ENCODE assay signal across 16 cellular contexts in genomic region chr17:29253037-29253436, GRCh38. TPM values are rescaled to one million over a fixed set of nuclear protein-coding genes. Genes with fewer than 3 reads are reported as not detected.
A peak's percentile ranks its signal among the peaks of the same experiment; 100 is the strongest.
DNase-seq lines count a peak whose midpoint lies in the region; ATAC-seq and TF ChIP-seq lines count a peak whose summit lies in the region.
"Had no signal": no experiment of that assay in that cellular context is flagged by ENCODE, and none has a peak within 500 bp of the region (broad histone marks: within the 10 kb centered on the region; RNA-seq: fewer than 3 reads in every experiment).

No MANE protein-coding gene starts in this region.

- peaks cover 15% of the 10 kb centered on the region in 2 donors for H3K4me1 Mint-ChIP-seq in natural killer cell
- peaks cover 10 to 23% of the 10 kb centered on the region in 2 donors for H3K4me1 Mint-ChIP-seq in natural killer cell treated with Interleukin-12 subunit alpha and Interleukin-12 subunit beta and Interleukin-15 and Interleukin-18, amount 100 ng/mL, for 72 hours (ENCODE audit: low read depth in 2 of 2)
- H3K4me1 Mint-ChIP-seq in activated T-helper 1 cell treated with anti-CD3 and anti-CD28 coated beads, Interleukin-12 subunit alpha, Interleukin-12 subunit beta, Interleukin-2, Interleukin-4 antibody, amounts not matched to agents 30 ng/mL and 10 ng/mL and 1 ng/mL, durations not matched to agents 14 hours and 24 hours and 36 hours (ENCODE audit: low read depth) = peaks cover 7% of the 10 kb centered on the region

- H3K4me3 Mint-ChIP-seq in natural killer cell = no peak overlapping the region
- no peak overlapping the region for H3K4me3 Mint-ChIP-seq in natural killer cell treated with Interleukin-12 subunit alpha and Interleukin-12 subunit beta and Interleukin-15 and Interleukin-18, amount 100 ng/mL, for 72 hours
- H3K4me3 Mint-ChIP-seq in activated T-helper 1 cell treated with anti-CD3 and anti-CD28 coated beads, Interleukin-12 subunit alpha, Interleukin-12 subunit beta, Interleukin-2, Interleukin-4 antibody, amounts not matched to agents 30 ng/mL and 10 ng/mL and 1 ng/mL, durations not matched to agents 14 hours and 24 hours and 36 hours = no peak overlapping the region
- H3K4me3 Mint-ChIP-seq: CD4-positive, alpha-beta memory T cell had no signal

- DNase-seq in natural killer cell (no peak), adipocyte (ENCODE audit: low read depth) (no peak), GM10266 (ENCODE audit: extremely low spot score) (no peak)
- DNase-seq in natural killer cell treated with Interleukin-12 subunit alpha and Interleukin-12 subunit beta and Interleukin-15 and Interleukin-18, amount 100 ng/mL, for 72 hours (ENCODE audit: low spot score) = no peak
- no peak for DNase-seq in activated T-helper 1 cell treated with anti-CD3 and anti-CD28 coated beads, Interleukin-12 subunit alpha, Interleukin-12 subunit beta, Interleukin-2, Interleukin-4 antibody, amounts not matched to agents 30 ng/mL and 10 ng/mL and 1 ng/mL, durations not matched to agents 14 hours and 24 hours and 36 hours (ENCODE audit: low spot score)
- DNase-seq: CD4-positive, alpha-beta memory T cell; KBM-7; NCI-H1092; NCI-H2081 treated with DMSO at 0.1 percent for 48 hours; NCI-H510A treated with DMSO at 0.1 percent for 48 hours; NCI-H82 had no signal

- ATAC-seq in natural killer cell = no peak
- ATAC-seq in natural killer cell treated with Interleukin-12 subunit alpha and Interleukin-12 subunit beta and Interleukin-15 and Interleukin-18, amount 100 ng/mL, for 72 hours = no peak
- ATAC-seq in HG02571 (IDR thresholded peaks at IDR 0.05; ENCODE audit: unreplicated experiment) = no peak
- ATAC-seq: Panc1, Right ventricle myocardium inferior had no signal

- no peaks in the 10 kb centered on the region for H3K27me3 ChIP-seq in adipocyte (replicated peaks; ENCODE audit: control insufficient read depth, insufficient read depth, low read length)

- intact Hi-C loops in natural killer cell (cut with micrococcal nuclease) = loop anchor here (2.0 kb wide), 1 partner anchor 38 kb away; no protein-coding TSS in a partner anchor
- intact Hi-C loops in activated T-helper 1 cell treated with anti-CD3 and anti-CD28 coated beads, Interleukin-12 subunit alpha, Interleukin-12 subunit beta, Interleukin-2, Interleukin-4 antibody, amounts not matched to agents 30 ng/mL and 10 ng/mL and 1 ng/mL, durations not matched to agents 14 hours and 24 hours and 36 hours (cut with micrococcal nuclease) = no loop called here

- H3K27ac ChIP-seq in HEK293 (ENCODE audit: extremely low read depth, low read depth, low read length) = no peak overlapping the region

- H3K4me1 ChIP-seq in HEK293 (ENCODE audit: control insufficient read depth, insufficient read depth, low read length) (peaks cover 3% of the 10 kb centered on the region; the same call in 1 of the 2 replicates), adipocyte (ENCODE audit: control insufficient read depth, insufficient read depth, low read length) (peaks cover 74% of the 10 kb centered on the region)
- H3K4me1 ChIP-seq: HAP-1 had no signal

- POLR2A ChIA-PET in HEK293 (lab: Yijun Ruan, JAX) = no interaction called here

- peak overlapping the region; percentile 9 for H3K9ac ChIP-seq in adipocyte (ENCODE audit: low read length)

- no peaks in the 10 kb centered on the region for H3K9me3 ChIP-seq in HEK293 (ENCODE audit: control insufficient read depth, insufficient read depth, low read depth, low read length)
- no peaks in the 10 kb centered on the region for H3K9me3 ChIP-seq in adipocyte (ENCODE audit: control insufficient read depth, low read length)
- H3K9me3 ChIP-seq: HAP-1 had no signal

- H3K9me3 Mint-ChIP-seq in natural killer cell = no peaks in the 10 kb centered on the region
- H3K9me3 Mint-ChIP-seq in natural killer cell treated with Interleukin-12 subunit alpha and Interleukin-12 subunit beta and Interleukin-15 and Interleukin-18, amount 100 ng/mL, for 72 hours = no peaks in the 10 kb centered on the region
- H3K9me3 Mint-ChIP-seq in activated T-helper 1 cell treated with anti-CD3 and anti-CD28 coated beads, Interleukin-12 subunit alpha, Interleukin-12 subunit beta, Interleukin-2, Interleukin-4 antibody, amounts not matched to agents 30 ng/mL and 10 ng/mL and 1 ng/mL, durations not matched to agents 14 hours and 24 hours and 36 hours = no peaks in the 10 kb centered on the region
- H3K9me3 Mint-ChIP-seq: CD4-positive, alpha-beta memory T cell had no signal

- peaks cover 0 to under 1% of the 10 kb centered on the region in 2 experiments for H3K36me3 ChIP-seq in HEK293 (ENCODE audit: control insufficient read depth in 2 of 2, insufficient read depth in 1 of 2, low read length in 2 of 2)
- no peaks in the 10 kb centered on the region for H3K36me3 ChIP-seq in adipocyte (ENCODE audit: control insufficient read depth, insufficient read depth, low read length, severe bottlenecking)
- H3K36me3 ChIP-seq: HAP-1 had no signal

- no peaks in the 10 kb centered on the region for H3K36me3 Mint-ChIP-seq in natural killer cell
- H3K36me3 Mint-ChIP-seq in natural killer cell treated with Interleukin-12 subunit alpha and Interleukin-12 subunit beta and Interleukin-15 and Interleukin-18, amount 100 ng/mL, for 72 hours = peaks cover 7% of the 10 kb centered on the region
- peaks cover 15% of the 10 kb centered on the region for H3K36me3 Mint-ChIP-seq in activated T-helper 1 cell treated with anti-CD3 and anti-CD28 coated beads, Interleukin-12 subunit alpha, Interleukin-12 subunit beta, Interleukin-2, Interleukin-4 antibody, amounts not matched to agents 30 ng/mL and 10 ng/mL and 1 ng/mL, durations not matched to agents 14 hours and 24 hours and 36 hours (ENCODE audit: low read depth)

- TF ChIP-seq CTCF in natural killer cell (IDR thresholded peaks at IDR 0.05) = no peak
- TF ChIP-seq CTCF in HEK293 (tag by site-specific recombination; IDR thresholded peaks at IDR 0.05) = no peak
- TF ChIP-seq CTCF in GM10266 (IDR thresholded peaks at IDR 0.05; ENCODE audit: control insufficient read depth, insufficient read depth, low read depth, missing control alignments) = no peak

- CTCF ChIA-PET in HEK293 (lab: Yijun Ruan, JAX) = no interaction called here

- no peaks in the 10 kb centered on the region for H3K27me3 Mint-ChIP-seq in natural killer cell (ENCODE audit: low read depth in 2 of 2)
- H3K27me3 Mint-ChIP-seq in natural killer cell treated with Interleukin-12 subunit alpha and Interleukin-12 subunit beta and Interleukin-15 and Interleukin-18, amount 100 ng/mL, for 72 hours = no peaks in the 10 kb centered on the region
- H3K27me3 Mint-ChIP-seq in activated T-helper 1 cell treated with anti-CD3 and anti-CD28 coated beads, Interleukin-12 subunit alpha, Interleukin-12 subunit beta, Interleukin-2, Interleukin-4 antibody, amounts not matched to agents 30 ng/mL and 10 ng/mL and 1 ng/mL, durations not matched to agents 14 hours and 24 hours and 36 hours (ENCODE audit: insufficient read depth) = no peaks in the 10 kb centered on the region
- H3K27me3 Mint-ChIP-seq: CD4-positive, alpha-beta memory T cell had no signal

- H3K27ac Mint-ChIP-seq in natural killer cell = peak overlapping the region; percentile 12 to 20
- H3K27ac Mint-ChIP-seq in natural killer cell treated with Interleukin-12 subunit alpha and Interleukin-12 subunit beta and Interleukin-15 and Interleukin-18, amount 100 ng/mL, for 72 hours = no peak overlapping the region
- no peak overlapping the region for H3K27ac Mint-ChIP-seq in activated T-helper 1 cell treated with anti-CD3 and anti-CD28 coated beads, Interleukin-12 subunit alpha, Interleukin-12 subunit beta, Interleukin-2, Interleukin-4 antibody, amounts not matched to agents 30 ng/mL and 10 ng/mL and 1 ng/mL, durations not matched to agents 14 hours and 24 hours and 36 hours

- H3K4me3 ChIP-seq in HEK293 (ENCODE audit: low read depth, low read length) (no peak overlapping the region), adipocyte (ENCODE audit: low read length) (no peak overlapping the region)
- H3K4me3 ChIP-seq: HAP-1 had no signal

TF ChIP-seq in HEK293, 187 proteins besides CTCF, POLR2A, EP300 and RAD21 (continues in another document):
- TF ChIP-seq ZNF2 (tag by site-specific recombination; IDR thresholded peaks at IDR 0.05) = no peak
- no peak for TF ChIP-seq ZNF645 (tag by site-specific recombination; IDR thresholded peaks at IDR 0.05)
- no peak for TF ChIP-seq INSM2 (tag by site-specific recombination; IDR thresholded peaks at IDR 0.05)
- no peak for TF ChIP-seq ZNF341 (tag by site-specific recombination; IDR thresholded peaks at IDR 0.05; ENCODE audit: low read depth)

RNA-seq across cellular contexts. Expression of gene CRYBA1, which starts 6.4 kb away (rescaled TPM):
- total RNA-seq in natural killer cell = not detected
- not detected for total RNA-seq in natural killer cell treated with Interleukin-12 subunit alpha and Interleukin-12 subunit beta and Interleukin-15 and Interleukin-18, amount 100 ng/mL, for 72 hours
- not detected in 2 replicates for total RNA-seq in activated T-helper 1 cell treated with anti-CD3 and anti-CD28 coated beads, Interleukin-12 subunit alpha, Interleukin-12 subunit beta, Interleukin-2, Interleukin-4 antibody, amounts not matched to agents 30 ng/mL and 10 ng/mL and 1 ng/mL, durations not matched to agents 14 hours and 24 hours and 36 hours
- total RNA-seq: CD4-positive, alpha-beta memory T cell; Right ventricle myocardium inferior had no signal

RNA-seq across cellular contexts. Expression of gene NUFIP2, which starts 40.9 kb away (rescaled TPM):
- 100 to 1,000 TPM in 1 of 3 donors, 10 to 100 TPM in 2; 79.2 to 112 (median 95.0) TPM for total RNA-seq in natural killer cell
- total RNA-seq in natural killer cell treated with Interleukin-12 subunit alpha and Interleukin-12 subunit beta and Interleukin-15 and Interleukin-18, amount 100 ng/mL, for 72 hours = 10 to 100 TPM; 74.2 to 97.0 TPM
- total RNA-seq in activated T-helper 1 cell treated with anti-CD3 and anti-CD28 coated beads, Interleukin-12 subunit alpha, Interleukin-12 subunit beta, Interleukin-2, Interleukin-4 antibody, amounts not matched to agents 30 ng/mL and 10 ng/mL and 1 ng/mL, durations not matched to agents 14 hours and 24 hours and 36 hours = 92.2 and 95.5 TPM in 2 replicates

Comparison
In these comparisons a context has a peak if more than half of its experiments do, and no peak if none do; other contexts are left out.
1. H3K27ac Mint-ChIP-seq: peak in natural killer cell (2 of 2); none in natural killer cell treated with Interleukin-12 subunit alpha and Interleukin-12 subunit beta and Interleukin-15 and Interleukin-18, amount 100 ng/mL, for 72 hours (0 of 2) and activated T-helper 1 cell treated with anti-CD3 and anti-CD28 coated beads, Interleukin-12 subunit alpha, Interleukin-12 subunit beta, Interleukin-2, Interleukin-4 antibody, amounts not matched to agents 30 ng/mL and 10 ng/mL and 1 ng/mL, durations not matched to agents 14 hours and 24 hours and 36 hours (single experiment).